ENCODE assay signal across 1 cellular context in genomic region chr9:127809562-127810377, GRCh38.
TF ChIP-seq lines count a peak whose summit lies in the region.

No MANE protein-coding gene starts in this region.

TF ChIP-seq in K562, 482 proteins besides CTCF, POLR2A, EP300 and RAD21 (continued from another document):
- TF ChIP-seq REST (CRISPR knock-in tag; IDR thresholded peaks at IDR 0.05; ENCODE audit: low read depth) (peak; percentile 30; the same call in 1 of the 2 replicates), CBX8 (IDR thresholded peaks at IDR 0.05; ENCODE audit: borderline replicate concordance, extremely low read depth, low read depth, low read length, poor library complexity, severe bottlenecking) (no peak), ZBTB9 (CRISPR knock-in tag; IDR thresholded peaks at IDR 0.05) (no peak), HCFC1 (IDR thresholded peaks at IDR 0.05; ENCODE audit: low read depth, low read length) (no peak), PYGO2 (tag; IDR thresholded peaks at IDR 0.05) (no peak), ETV1 (tag; conservative IDR thresholded peaks at IDR 0.05; ENCODE audit: low read depth) (no peak), BRCA1 (IDR thresholded peaks at IDR 0.05) (no peak), BRCA1 (CRISPR knock-in tag; IDR thresholded peaks at IDR 0.05) (no peak), HNRNPLL (IDR thresholded peaks at IDR 0.05; ENCODE audit: low read depth, low read length, poor library complexity, severe bottlenecking) (peak; percentile 68), EHMT2 (IDR thresholded peaks at IDR 0.05) (no peak), ZNF717 (CRISPR knock-in tag; IDR thresholded peaks at IDR 0.05) (no peak), ZNF124 (CRISPR knock-in tag; IDR thresholded peaks at IDR 0.05) (no peak), TEAD4 (IDR thresholded peaks at IDR 0.05; ENCODE audit: low read length) (no peak), TEAD4 (CRISPR knock-in tag; IDR thresholded peaks at IDR 0.05; ENCODE audit: borderline replicate concordance) (no peak)
- TF ChIP-seq, protein P1, sequence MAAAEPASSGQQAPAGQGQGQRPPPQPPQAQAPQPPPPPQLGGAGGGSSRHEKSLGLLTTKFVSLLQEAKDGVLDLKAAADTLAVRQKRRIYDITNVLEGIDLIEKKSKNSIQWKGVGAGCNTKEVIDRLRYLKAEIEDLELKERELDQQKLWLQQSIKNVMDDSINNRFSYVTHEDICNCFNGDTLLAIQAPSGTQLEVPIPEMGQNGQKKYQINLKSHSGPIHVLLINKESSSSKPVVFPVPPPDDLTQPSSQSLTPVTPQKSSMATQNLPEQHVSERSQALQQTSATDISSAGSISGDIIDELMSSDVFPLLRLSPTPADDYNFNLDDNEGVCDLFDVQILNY (CRISPR knock-in tag; IDR thresholded peaks at IDR 0.05), result no peak
TF ChIP-seq in K562: peak in this region for 21.
